ENCODE assay signal across 15 cellular contexts in the genomic region with DNA sequence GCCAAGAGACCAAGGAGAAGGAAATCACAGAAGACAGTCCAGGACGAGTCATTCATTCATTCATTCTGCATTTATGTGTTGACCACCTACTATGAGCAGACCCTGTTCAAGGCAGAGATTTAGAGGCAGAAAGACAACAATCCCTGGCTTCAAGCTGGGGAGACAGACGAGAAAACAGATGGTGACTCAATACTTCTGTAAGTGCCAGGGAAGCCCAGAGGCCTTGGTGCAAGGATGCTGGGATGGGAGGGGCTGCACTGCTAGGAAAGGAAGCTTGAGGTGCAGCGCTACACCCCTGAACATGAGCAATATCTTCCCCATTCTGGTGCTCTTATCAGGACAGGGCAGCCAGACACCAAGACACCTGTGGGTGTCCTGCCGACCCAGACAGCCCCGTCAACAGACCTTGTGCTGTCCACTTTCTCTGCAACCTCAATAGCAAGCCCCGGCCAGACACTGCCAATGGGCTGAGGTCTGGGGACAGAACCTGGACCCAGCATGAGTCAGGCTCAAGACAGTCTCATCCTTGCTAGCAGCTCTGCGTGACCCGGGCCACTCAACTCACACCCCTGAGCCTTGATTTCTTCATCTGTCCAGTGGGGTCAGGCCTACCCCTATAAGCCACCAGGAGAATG.
A peak's percentile ranks its signal among the peaks of the same experiment; 100 is the strongest.
DNase-seq lines count a peak whose midpoint lies in the region; ATAC-seq and TF ChIP-seq lines count a peak whose summit lies in the region.
"Had no signal": no experiment of that assay in that cellular context is flagged by ENCODE, and none has a peak within 500 bp of the region (broad histone marks: within the 10 kb centered on the region; RNA-seq: fewer than 3 reads in every experiment).

No MANE protein-coding gene starts in this region.

- H2AK5ac ChIP-seq in trophoblast cell (ENCODE audit: low read length) = peak overlapping the region; percentile 8

- H4K8ac ChIP-seq in trophoblast cell (ENCODE audit: low read depth, low read length) = peak overlapping the region; percentile 0

- H3K9me3 ChIP-seq in gastroesophageal sphincter (peaks cover 0 to 5% (median 0%) of the 10 kb centered on the region in 3 donors), trophoblast cell (ENCODE audit: insufficient read depth, low read depth, low read length) (no peaks in the 10 kb centered on the region)
- H3K9me3 ChIP-seq in CD8-positive, alpha-beta memory T cell (ENCODE audit: low read length) = no peaks in the 10 kb centered on the region
- H3K9me3 ChIP-seq: SJCRH30 had no signal

- POLR2A ChIA-PET in CD8-positive, alpha-beta memory T cell (lab: Charles Lee) = no interaction called here

- H3K4me1 Mint-ChIP-seq in CD8-positive, alpha-beta memory T cell = no peaks in the 10 kb centered on the region
- H3K4me1 Mint-ChIP-seq: B cell had no signal

- H3K4me1 ChIP-seq in gastroesophageal sphincter (peaks cover 20 to 79% (median 29%) of the 10 kb centered on the region in 3 donors), trophoblast cell (ENCODE audit: control insufficient read depth in 1 of 2, insufficient read depth in 2 of 2, low read length in 2 of 2) (peaks cover 24 to 29% of the 10 kb centered on the region in 2 experiments)
- H3K4me1 ChIP-seq in CD8-positive, alpha-beta memory T cell (ENCODE audit: insufficient read depth, low read length) = no peaks in the 10 kb centered on the region
- H3K4me1 ChIP-seq: SJCRH30 had no signal

- TF ChIP-seq CTCF in gastroesophageal sphincter (IDR thresholded peaks at IDR 0.05) = no peak

- H3K27me3 Mint-ChIP-seq in CD8-positive, alpha-beta memory T cell = peaks cover 2 to 29% of the 10 kb centered on the region in 2 donors
- H3K27me3 Mint-ChIP-seq: dendritic cell treated with granulocyte-macrophage colony-stimulating factor and Interleukin-4, amounts not matched to agents 40 ng/mL and 50 ng/mL, for 4 days had no signal

- H2BK12ac ChIP-seq in trophoblast cell (ENCODE audit: low read length) = peak overlapping the region; percentile 16

- DNase-seq in AG20443 (ENCODE audit: low spot score) = peak; percentile 65
- peak; percentile 38 for DNase-seq in amniotic epithelial cell (ENCODE audit: low read depth)
- DNase-seq in trophoblast cell = peak; percentile 33 to 44
- DNase-seq in hypothalamus (lab: John Stamatoyannopoulos, UW) = no peak
- DNase-seq in CD8-positive, alpha-beta memory T cell = no peak
- DNase-seq in HuH-7 (ENCODE audit: low spot score) = no peak
- no peak for DNase-seq in activated naive CD4-positive, alpha-beta T cell (lab: John Stamatoyannopoulos, UW)
- DNase-seq: activated T-cell treated with anti-CD3 and anti-CD28 coated beads, Interleukin-2, amount 50 U/mL, for 48 hours; Kasumi-1; NCI-H226; SJCRH30 had no signal

- H2BK120ac ChIP-seq in trophoblast cell (ENCODE audit: insufficient read depth, low read length, poor library complexity) = peak overlapping the region; percentile 9

- H3K23ac ChIP-seq in trophoblast cell (ENCODE audit: low read length) = no peak overlapping the region

- H3K4ac ChIP-seq in trophoblast cell (ENCODE audit: low read depth, low read length) = no peak overlapping the region

- no peak overlapping the region for H3K27ac Mint-ChIP-seq in CD8-positive, alpha-beta memory T cell
- H3K27ac Mint-ChIP-seq: B cell; dendritic cell treated with granulocyte-macrophage colony-stimulating factor and Interleukin-4, amounts not matched to agents 40 ng/mL and 50 ng/mL, for 4 days; WTC11 had no signal

- peaks cover 17% of the 10 kb centered on the region for H3K79me1 ChIP-seq in trophoblast cell (ENCODE audit: low read length)

- no peak for TF ChIP-seq POLR2A in gastroesophageal sphincter (IDR thresholded peaks at IDR 0.05)

- H3K9me3 Mint-ChIP-seq in CD8-positive, alpha-beta memory T cell = no peaks in the 10 kb centered on the region
- H3K9me3 Mint-ChIP-seq: dendritic cell treated with granulocyte-macrophage colony-stimulating factor and Interleukin-4, amounts not matched to agents 40 ng/mL and 50 ng/mL, for 4 days; WTC11 had no signal

- H3K27me3 ChIP-seq in gastroesophageal sphincter (no peaks in the 10 kb centered on the region), trophoblast cell (ENCODE audit: insufficient read depth, low read length) (no peaks in the 10 kb centered on the region)
- H3K27me3 ChIP-seq in CD8-positive, alpha-beta memory T cell (ENCODE audit: insufficient read depth, low read length, poor library complexity, severe bottlenecking) = no peaks in the 10 kb centered on the region
- H3K27me3 ChIP-seq: SJCRH30 had no signal

- H3K36me3 ChIP-seq in gastroesophageal sphincter = no peaks in the 10 kb centered on the region
- no peaks in the 10 kb centered on the region for H3K36me3 ChIP-seq in trophoblast cell (ENCODE audit: control insufficient read depth in 1 of 2, insufficient read depth in 2 of 2, low read length in 2 of 2)
- H3K36me3 ChIP-seq in CD8-positive, alpha-beta memory T cell (ENCODE audit: insufficient read depth, low read length) = no peaks in the 10 kb centered on the region
- H3K36me3 ChIP-seq: SJCRH30 had no signal

- no peak overlapping the region for H3K9ac ChIP-seq in trophoblast cell (ENCODE audit: low read length)

- no peak overlapping the region for H3K4me3 Mint-ChIP-seq in CD8-positive, alpha-beta memory T cell
- H3K4me3 Mint-ChIP-seq: B cell; dendritic cell treated with granulocyte-macrophage colony-stimulating factor and Interleukin-4, amounts not matched to agents 40 ng/mL and 50 ng/mL, for 4 days; WTC11 had no signal

- peak; percentile 17 for ATAC-seq in gastroesophageal sphincter

- no peak overlapping the region for H3K4me3 ChIP-seq in gastroesophageal sphincter
- no peak overlapping the region for H3K4me3 ChIP-seq in trophoblast cell (ENCODE audit: low read depth, low read length)
- no peak overlapping the region for H3K4me3 ChIP-seq in CD8-positive, alpha-beta memory T cell (ENCODE audit: low read length)
- H3K4me3 ChIP-seq: SJCRH30 had no signal

- H3K4me2 ChIP-seq in trophoblast cell (ENCODE audit: low read length) = peak overlapping the region; percentile 40

- H4K91ac ChIP-seq in trophoblast cell (ENCODE audit: low read depth, low read length) = peak overlapping the region; percentile 31

- no peak overlapping the region for H4K12ac ChIP-seq in trophoblast cell (ENCODE audit: low read depth, low read length)

- H2BK5ac ChIP-seq in trophoblast cell (ENCODE audit: low read depth, low read length, poor library complexity) = peak overlapping the region; percentile 50

- no peaks in the 10 kb centered on the region for H3K79me2 ChIP-seq in trophoblast cell (ENCODE audit: control insufficient read depth, insufficient read depth, low read length, poor library complexity)

- WGBS in gastroesophageal sphincter (ENCODE audit: low coverage in 1 of 2), 2 donors = 44 to 71% methylated on average over 4 of the region's 8 CpGs
- WGBS in trophoblast cell (ENCODE audit: extremely low coverage, insufficient coverage, insufficient read length) = no CpG with 5 or more reads among the region's 8 CpGs

- peak overlapping the region; percentile 2 for H3K18ac ChIP-seq in trophoblast cell (ENCODE audit: low read length)

- H2AFZ ChIP-seq in trophoblast cell (ENCODE audit: insufficient read depth, low read length, poor library complexity) = no peak overlapping the region

- CTCF ChIA-PET in CD8-positive, alpha-beta memory T cell (lab: Charles Lee) = no interaction called here

- TF ChIP-seq EP300 in gastroesophageal sphincter (IDR thresholded peaks at IDR 0.05) = no peak

- H3K27ac ChIP-seq in gastroesophageal sphincter (peak overlapping the region; percentile 51 to 80 (median 75)), trophoblast cell (ENCODE audit: low read depth, low read length) (peak overlapping the region; percentile 92)
- no peak overlapping the region for H3K27ac ChIP-seq in CD8-positive, alpha-beta memory T cell (ENCODE audit: low read depth, low read length)
- H3K27ac ChIP-seq: SJCRH30 had no signal

- no peak overlapping the region for H3K14ac ChIP-seq in trophoblast cell (ENCODE audit: low read length)

- no peaks in the 10 kb centered on the region for H3K36me3 Mint-ChIP-seq in CD8-positive, alpha-beta memory T cell
- H3K36me3 Mint-ChIP-seq: WTC11 had no signal

Comparison
In these comparisons a context has a peak if more than half of its experiments do, and no peak if none do; other contexts are left out.
1. DNase-seq: peak in AG20443 (single experiment), amniotic epithelial cell (single experiment) and trophoblast cell (2 of 2); none in hypothalamus (0 of 51), CD8-positive, alpha-beta memory T cell (0 of 5), HuH-7 (single experiment) and activated naive CD4-positive, alpha-beta T cell (0 of 4).